Comparison of ENCODE assay signal across 9 cellular contexts in the genomic region with DNA sequence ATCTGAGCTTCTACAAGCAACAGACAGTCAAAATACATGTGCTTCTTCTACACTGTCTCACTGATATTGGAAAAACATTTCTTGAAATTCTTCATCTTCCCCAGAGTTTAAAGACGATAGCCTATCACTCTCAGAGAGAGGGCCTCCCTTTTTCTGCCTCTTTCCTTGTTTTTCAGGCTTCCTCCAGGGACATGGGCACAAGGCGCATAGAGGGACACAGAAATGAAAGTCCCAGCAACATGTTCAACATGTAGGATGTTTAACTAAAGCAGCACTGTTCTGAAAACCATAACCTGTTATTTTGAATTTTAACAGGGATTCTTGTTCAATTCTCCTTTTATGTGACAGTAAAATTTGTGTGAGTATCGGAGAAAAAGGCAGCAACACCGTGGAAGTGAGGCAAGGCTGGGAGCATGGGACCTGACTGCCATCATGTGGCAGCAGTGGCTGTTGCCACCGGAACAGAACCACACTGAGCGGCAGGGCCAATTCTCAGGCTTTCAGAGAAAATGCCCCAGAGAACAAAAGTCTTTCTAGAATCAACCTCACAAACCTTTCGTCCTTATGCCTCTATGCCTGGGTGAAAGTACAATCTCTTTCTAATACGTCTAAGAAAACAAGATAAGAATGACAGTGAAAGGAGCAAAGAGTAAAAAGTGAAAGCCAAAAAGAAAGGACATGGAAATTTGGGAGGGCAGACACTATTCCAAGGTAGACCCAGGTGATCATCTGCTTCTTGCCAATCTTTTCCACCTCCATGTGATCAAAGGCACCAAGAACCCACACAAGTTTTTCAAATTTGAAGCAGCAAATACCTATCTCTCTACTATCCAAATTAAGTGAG. TPM values are rescaled to one million over a fixed set of nuclear protein-coding genes. Genes with fewer than 3 reads are reported as not detected.
DNase-seq lines count a peak whose midpoint lies in the region; ATAC-seq, FAIRE-seq and TF ChIP-seq lines count a peak whose summit lies in the region.
"Had no signal": no experiment of that assay in that cellular context is flagged by ENCODE, and none has a peak within 500 bp of the region (broad histone marks: within the 10 kb centered on the region; RNA-seq: fewer than 3 reads in every experiment).

No MANE protein-coding gene starts in this region.

- no peak overlapping the region for H3K9ac ChIP-seq in K562 (ENCODE audit: insufficient read depth in 1 of 2, low read depth in 2 of 2, low read length in 2 of 2)

- TF ChIP-seq CTCF in K562 (IDR thresholded peaks at IDR 0.05 in 2 of 3, conservative IDR thresholded peaks at IDR 0.05 in 1 of 3; ENCODE audit: insufficient read depth in 2 of 3, low read depth in 1 of 3, low read length in 3 of 3) (peak; percentile 66 to 82 (median 75)), spleen (IDR thresholded peaks at IDR 0.05 in 8 of 11, conservative IDR thresholded peaks at IDR 0.05 in 3 of 11) (peak in 9 of 11 experiments; percentile 20 to 78 (median 63))

- POLR2A ChIA-PET in K562 (lab: Yijun Ruan, JAX): no interaction called here

- peak; percentile 94 for ATAC-seq in K562
- no peak for ATAC-seq in GM19324 (IDR thresholded peaks at IDR 0.05; ENCODE audit: low FRiP score, unreplicated experiment)
- ATAC-seq: naive thymus-derived CD8-positive, alpha-beta T cell had no signal

- TF ChIP-seq POLR2A in K562 (conservative IDR thresholded peaks at IDR 0.05) (no peak), spleen (IDR thresholded peaks at IDR 0.05) (no peak)

- TF ChIP-seq EP300 in K562 (IDR thresholded peaks at IDR 0.05; ENCODE audit: low read length): no peak

- FAIRE-seq in GM18507 (lab: Jason Lieb, UNC) (peak; percentile 50), K562 (lab: Jason Lieb, UNC) (peak; percentile 52)

- H3K9me1 ChIP-seq in K562 (ENCODE audit: control insufficient read depth, insufficient read depth, low read length): no peaks in the 10 kb centered on the region

- no peaks in the 10 kb centered on the region; a peak in 1 of 5 replicates for H3K27me3 ChIP-seq in K562 (ENCODE audit: control insufficient read depth in 2 of 2, insufficient read depth in 2 of 2, low read length in 2 of 2)
- no peaks in the 10 kb centered on the region for H3K27me3 ChIP-seq in spleen (replicated peaks in 1 of 7)

- BruUV-seq in K562 (replicated peaks; lab: Mats Ljungman, UMichigan): no TSS peak

- intact Hi-C loops in K562 (cut with micrococcal nuclease): loop anchor here (1.0 kb wide), 2 partner anchors 606 to 1484 kb away; no protein-coding TSS in a partner anchor
- intact Hi-C loops in spleen (cut with DNase I; ENCODE audit: low total_unique reads): no loop called here

- H3K4me1 ChIP-seq in K562 (replicated peaks in 1 of 2; ENCODE audit: control insufficient read depth in 2 of 2, insufficient read depth in 2 of 2, low read length in 2 of 2) (no peaks in the 10 kb centered on the region), spleen (peaks cover 2 to 32% (median 12%) of the 10 kb centered on the region in 6 donors)

- H3K4me3 ChIP-seq in K562 (no peak overlapping the region), spleen (no peak overlapping the region)

- H3K27ac ChIP-seq in K562 (ENCODE audit: extremely low read depth, low read depth, low read length) (no peak overlapping the region), spleen (peak overlapping the region in 1 of 8 donors; percentile 14)

- H3K9me3 ChIP-seq in K562 (replicated peaks; ENCODE audit: control insufficient read depth, insufficient read depth, low read depth, low read length) (no peaks in the 10 kb centered on the region), spleen (no peaks in the 10 kb centered on the region)

- in situ Hi-C loops in K562 (cut with MboI): loop anchor here (25.0 kb wide), 2 partner anchors 604 to 1504 kb away; partner anchors contain the start of gene SIPA1L2

- H3K36me3 ChIP-seq in K562 (ENCODE audit: control insufficient read depth, insufficient read depth, low read length): no peaks in the 10 kb centered on the region
- peaks cover 0 to 9% (median 0%) of the 10 kb centered on the region in 6 donors for H3K36me3 ChIP-seq in spleen

- H3K79me2 ChIP-seq in K562 (ENCODE audit: control insufficient read depth, insufficient read depth, low read length): no peaks in the 10 kb centered on the region

- H2AFZ ChIP-seq in K562 (ENCODE audit: low read depth, low read length): no peak overlapping the region

- 3% methylated on average over 8 of the region's 8 CpGs for WGBS in K562 (ENCODE audit: insufficient coverage, low coverage, missing lambda C conversion rate)
- 35 to 49% (median 42%) methylated on average over 8 of the region's 8 CpGs for WGBS in spleen, 5 donors

- H4K20me1 ChIP-seq in K562 (replicated peaks; ENCODE audit: control insufficient read depth, insufficient read depth, low read length): no peaks in the 10 kb centered on the region

- CTCF ChIA-PET in K562 (lab: Yijun Ruan, JAX; ENCODE audit: low intra/inter-chr PET ratio): interaction anchor here (1.2 to 1.5 kb wide), 2 partner anchors 1375 to 1484 kb away, joined by 6 read pairs; no protein-coding TSS in a partner anchor

- DNase-seq in C1 segment of cervical spinal cord (lab: John Stamatoyannopoulos, UW): peak in 9 of 14 donors; percentile 2 to 47 (median 12)
- no peak for DNase-seq in GM18507 (ENCODE audit: extremely low spot score, insufficient read length, low read depth)
- DNase-seq in NCI-H2029 (lab: John Stamatoyannopoulos, UW): peak; percentile 43
- peak; percentile 40 to 57 (median 50) for DNase-seq in K562 (ENCODE audit: extremely low read depth in 1 of 4, low spot score in 3 of 4)
- DNase-seq in iPS-NIHi11 (ENCODE audit: low spot score): peak; percentile 52
- peak; percentile 86 for DNase-seq in spleen
- no peak for DNase-seq in amniotic stem cell (lab: John Stamatoyannopoulos, UW)

- TF ChIP-seq RAD21 in K562 (CRISPR knock-in tag; conservative IDR thresholded peaks at IDR 0.05 in 1 of 2, IDR thresholded peaks at IDR 0.05 in 1 of 2): peak; percentile 88 to 92

- H3K4me2 ChIP-seq in K562 (ENCODE audit: insufficient read depth, low read length): no peak overlapping the region

TF ChIP-seq in K562, 482 proteins besides CTCF, POLR2A, EP300 and RAD21 (continues in another document):
- TF ChIP-seq, protein P1, sequence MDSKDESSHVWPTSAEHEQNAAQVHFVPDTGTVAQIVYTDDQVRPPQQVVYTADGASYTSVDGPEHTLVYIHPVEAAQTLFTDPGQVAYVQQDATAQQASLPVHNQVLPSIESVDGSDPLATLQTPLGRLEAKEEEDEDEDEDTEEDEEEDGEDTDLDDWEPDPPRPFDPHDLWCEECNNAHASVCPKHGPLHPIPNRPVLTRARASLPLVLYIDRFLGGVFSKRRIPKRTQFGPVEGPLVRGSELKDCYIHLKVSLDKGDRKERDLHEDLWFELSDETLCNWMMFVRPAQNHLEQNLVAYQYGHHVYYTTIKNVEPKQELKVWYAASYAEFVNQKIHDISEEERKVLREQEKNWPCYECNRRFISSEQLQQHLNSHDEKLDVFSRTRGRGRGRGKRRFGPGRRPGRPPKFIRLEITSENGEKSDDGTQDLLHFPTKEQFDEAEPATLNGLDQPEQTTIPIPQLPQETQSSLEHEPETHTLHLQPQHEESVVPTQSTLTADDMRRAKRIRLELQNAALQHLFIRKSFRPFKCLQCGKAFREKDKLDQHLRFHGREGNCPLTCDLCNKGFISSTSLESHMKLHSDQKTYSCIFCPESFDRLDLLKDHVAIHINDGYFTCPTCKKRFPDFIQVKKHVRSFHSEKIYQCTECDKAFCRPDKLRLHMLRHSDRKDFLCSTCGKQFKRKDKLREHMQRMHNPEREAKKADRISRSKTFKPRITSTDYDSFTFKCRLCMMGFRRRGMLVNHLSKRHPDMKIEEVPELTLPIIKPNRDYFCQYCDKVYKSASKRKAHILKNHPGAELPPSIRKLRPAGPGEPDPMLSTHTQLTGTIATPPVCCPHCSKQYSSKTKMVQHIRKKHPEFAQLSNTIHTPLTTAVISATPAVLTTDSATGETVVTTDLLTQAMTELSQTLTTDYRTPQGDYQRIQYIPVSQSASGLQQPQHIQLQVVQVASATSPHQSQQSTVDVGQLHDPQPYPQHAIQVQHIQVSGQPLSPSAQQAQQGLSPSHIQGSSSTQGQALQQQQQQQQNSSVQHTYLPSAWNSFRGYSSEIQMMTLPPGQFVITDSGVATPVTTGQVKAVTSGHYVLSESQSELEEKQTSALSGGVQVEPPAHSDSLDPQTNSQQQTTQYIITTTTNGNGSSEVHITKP (IDR thresholded peaks at IDR 0.05; ENCODE audit: partially characterized antibody): no peak
- TF ChIP-seq MAZ (CRISPR knock-in tag; conservative IDR thresholded peaks at IDR 0.05 in 1 of 2, IDR thresholded peaks at IDR 0.05 in 1 of 2) (0 out of 4 replicates have a peak, but pooled peaks of 1 of the 2 experiments have one; percentile 13), THAP7 (CRISPR knock-in tag; IDR thresholded peaks at IDR 0.05) (no peak), CSDE1 (IDR thresholded peaks at IDR 0.05) (no peak), MTA3 (IDR thresholded peaks at IDR 0.05; ENCODE audit: borderline replicate concordance) (no peak), ZBTB17 (CRISPR knock-in tag; IDR thresholded peaks at IDR 0.05) (no peak)

RNA-seq across cellular contexts. Expression of gene PCNX2, which starts 54.5 kb away (rescaled TPM):
- not detected in 2 replicates for total RNA-seq in K562 (2011; cell fraction: chromatin; rRNA removed; ENCODE audit: low replicate concordance)
- total RNA-seq in K562 (2011; cell fraction: nucleolus; rRNA removed): not detected in 2 replicates
- not detected in 2 replicates for total RNA-seq in K562 (2011; cell fraction: nucleoplasm; rRNA removed)
- total RNA-seq in K562 (2014; rRNA removed): not detected in 2 replicates
- not detected in 2 replicates for total RNA-seq in K562 (2014; rRNA removed; fragmentation: Illumina TruSeq; extraction: Trizol)
- 0.33 TPM in 1 of 2 replicates, not detected in the other for total RNA-seq in K562 (2015; rRNA removed; fragmentation: Illumina TruSeq; extraction: Trizol)
- 0.07 and 0.31 TPM in 2 replicates for total RNA-seq in K562 (2021)
- not detected in 2 replicates for polyA plus RNA-seq in K562 (2011; rRNA removed)
- polyA plus RNA-seq in K562 (2011; cell fraction: cytosol; rRNA removed): 0.04 TPM in 1 of 2 replicates, not detected in the other
- 0.03 TPM in 1 of 2 replicates, not detected in the other for polyA plus RNA-seq in K562 (2011; cell fraction: nucleus; rRNA removed)
- polyA plus RNA-seq in K562 (2012): 0.04 and 0.25 TPM in 2 replicates
- not detected in 2 replicates for polyA plus RNA-seq in K562 (2014; fragmentation: Illumina TruSeq; extraction: Trizol)
- polyA plus RNA-seq in K562 (2014; fragmentation: Nextera tagmentation; extraction: Ambion mirVana): not detected
- not detected in 2 replicates for polyA plus RNA-seq in K562 (2014; rRNA removed)
- polyA minus RNA-seq in K562 (2011; rRNA and poly(A)+ RNA removed): 0.06 TPM in 1 of 2 replicates, not detected in the other
- 0.48 and 0.64 TPM in 2 replicates for polyA minus RNA-seq in K562 (2011; cell fraction: cytosol; rRNA and poly(A)+ RNA removed)
- not detected in 2 replicates for polyA minus RNA-seq in K562 (2011; cell fraction: nucleus; rRNA and poly(A)+ RNA removed)
- total RNA-seq in spleen: 10 to 100 TPM; 14.2 to 26.5 (median 20.2) TPM
- polyA plus RNA-seq in spleen: 10 to 100 TPM in 1 of 3 donors, 1 to 10 TPM in 2; 4.0 to 11.4 (median 4.4) TPM

Comparison
In these comparisons a context has a peak if more than half of its experiments do, and no peak if none do; other contexts are left out.
1. DNase-seq: peak in C1 segment of cervical spinal cord (9 of 14), NCI-H2029 (single experiment), K562 (4 of 4), iPS-NIHi11 (single experiment) and spleen (single experiment); none in GM18507 (single experiment) and amniotic stem cell (single experiment).
2. RNA of gene PCNX2, which starts 54.5 kb away (total RNA-seq): 14.2 to 26.5 TPM in spleen; 0.07 to 0.33 TPM in K562; every median in the first group is over 10 times any median in the second.